ENCODE assay signal across 14 cellular contexts in genomic region chr2:25418944-25419677, GRCh38.
DNase-seq lines count a peak whose midpoint lies in the region; ATAC-seq and TF ChIP-seq lines count a peak whose summit lies in the region.
"Had no signal": no experiment of that assay in that cellular context is flagged by ENCODE, and none has a peak within 500 bp of the region (broad histone marks: within the 10 kb centered on the region; RNA-seq: fewer than 3 reads in every experiment).

No MANE protein-coding gene starts in this region.

- ATAC-seq in HG02759 (IDR thresholded peaks at IDR 0.05; ENCODE audit: unreplicated experiment) (peak; percentile 21), gastroesophageal sphincter (no peak)
- ATAC-seq: activated CD8-positive, alpha-beta memory T cell treated with anti-CD3 and anti-CD28 coated beads, Interleukin-2, amount 10 ng/mL, durations not matched to agents 7 days and 5 days had no signal

- H3K36me3 ChIP-seq in gastroesophageal sphincter = no peaks in the 10 kb centered on the region
- H3K36me3 ChIP-seq: thoracic aorta had no signal

- no peak for TF ChIP-seq EP300 in gastroesophageal sphincter (IDR thresholded peaks at IDR 0.05)

- WGBS in gastroesophageal sphincter (ENCODE audit: low coverage in 1 of 2), 2 donors = 70 to 79% methylated on average over 10 to 11 of the region's 13 CpGs

- no peaks in the 10 kb centered on the region for H3K9me3 ChIP-seq in gastroesophageal sphincter
- H3K9me3 ChIP-seq: esophagus muscularis mucosa, thoracic aorta had no signal

- no peak for TF ChIP-seq POLR2A in gastroesophageal sphincter (IDR thresholded peaks at IDR 0.05)

- no peak overlapping the region for H3K27ac ChIP-seq in gastroesophageal sphincter
- H3K27ac ChIP-seq: esophagus muscularis mucosa, thoracic aorta had no signal

- H3K27me3 ChIP-seq in gastroesophageal sphincter = no peaks in the 10 kb centered on the region
- H3K27me3 ChIP-seq: esophagus muscularis mucosa had no signal

- H3K4me3 ChIP-seq in GM12875 (ENCODE audit: low read depth, low read length) (peak overlapping the region; percentile 12), gastroesophageal sphincter (no peak overlapping the region)
- H3K4me3 ChIP-seq: esophagus muscularis mucosa, skin epidermis, thoracic aorta had no signal

- H3K4me1 ChIP-seq in gastroesophageal sphincter = peaks cover 0 to 10% (median 0%) of the 10 kb centered on the region in 3 donors

- peak; percentile 79 for DNase-seq in RPMI8226
- peak; percentile 36 for DNase-seq in retina
- no peak for DNase-seq in T-helper 2 cell
- no peak for DNase-seq in GM10266 (ENCODE audit: extremely low spot score)
- DNase-seq: activated CD8-positive, alpha-beta memory T cell treated with anti-CD3 and anti-CD28 coated beads, Interleukin-2, amount 10 ng/mL, durations not matched to agents 7 days and 5 days; GOT3; NCI-H510A treated with DMSO at 0.1 percent for 48 hours; nucleus accumbens had no signal

- TF ChIP-seq CTCF in GM12875 (IDR thresholded peaks at IDR 0.05; ENCODE audit: borderline replicate concordance, insufficient read depth, low read depth, low read length) (no peak), GM10266 (IDR thresholded peaks at IDR 0.05; ENCODE audit: control insufficient read depth, insufficient read depth, low read depth, missing control alignments) (no peak), gastroesophageal sphincter (IDR thresholded peaks at IDR 0.05) (no peak)

Comparison
In these comparisons a context has a peak if more than half of its experiments do, and no peak if none do; other contexts are left out.
1. DNase-seq: peak in RPMI8226 (single experiment) and retina (single experiment); none in T-helper 2 cell (0 of 5) and GM10266 (single experiment).